1 cellular context compared by ENCODE assay signal in genomic region chr1:214354440-214355148, GRCh38.
TF ChIP-seq lines count a peak whose summit lies in the region.

No MANE protein-coding gene starts in this region.

TF ChIP-seq in HepG2, 621 proteins besides CTCF, POLR2A, EP300 and RAD21 (continued from another document):
- TF ChIP-seq ZBED4 (CRISPR knock-in tag; IDR thresholded peaks at IDR 0.05; ENCODE audit: borderline replicate concordance) (no peak), CHD2 (IDR thresholded peaks at IDR 0.05; ENCODE audit: low read depth, low read length) (no peak), ZNF772 (CRISPR knock-in tag; IDR thresholded peaks at IDR 0.05) (no peak), PPARG (CRISPR knock-in tag; conservative IDR thresholded peaks at IDR 0.05) (no peak), ZC3H13 (CRISPR knock-in tag; IDR thresholded peaks at IDR 0.05) (no peak), EEA1 (CRISPR knock-in tag; IDR thresholded peaks at IDR 0.05; ENCODE audit: borderline replicate concordance) (no peak), ISL2 (CRISPR knock-in tag; IDR thresholded peaks at IDR 0.05) (no peak), ZNF670 (CRISPR knock-in tag; IDR thresholded peaks at IDR 0.05; ENCODE audit: borderline replicate concordance) (no peak), ELF3 (CRISPR knock-in tag; IDR thresholded peaks at IDR 0.05) (no peak), CEBPB (IDR thresholded peaks at IDR 0.05; ENCODE audit: borderline replicate concordance, low read depth, low read length) (no peak), NFATC3 (CRISPR knock-in tag; IDR thresholded peaks at IDR 0.05) (no peak), SMAD1 (CRISPR knock-in tag; IDR thresholded peaks at IDR 0.05; ENCODE audit: borderline replicate concordance, low read depth) (no peak), HMG20A (CRISPR knock-in tag; IDR thresholded peaks at IDR 0.05; ENCODE audit: borderline replicate concordance) (no peak)
